Comparison of ENCODE assay signal across 18 cellular contexts in the genomic region with DNA sequence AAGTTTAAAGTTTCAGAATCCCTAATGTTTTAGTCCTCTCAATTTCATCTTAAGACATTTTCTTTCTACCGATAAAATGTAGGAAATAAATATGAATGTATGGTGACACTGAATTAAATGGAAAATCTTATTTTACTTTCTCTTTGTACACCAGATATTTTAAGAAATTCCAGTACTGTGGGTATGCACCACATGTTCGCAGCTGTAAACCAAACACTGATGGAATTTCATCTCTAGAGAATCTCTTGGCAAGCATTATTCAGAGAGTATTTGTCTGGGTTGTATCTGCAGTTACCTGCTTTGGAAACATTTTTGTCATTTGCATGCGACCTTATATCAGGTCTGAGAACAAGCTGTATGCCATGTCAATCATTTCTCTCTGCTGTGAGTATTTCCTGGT.
"Had no signal": no experiment of that assay in that cellular context is flagged by ENCODE, and none has a peak within 500 bp of the region (broad histone marks: within the 10 kb centered on the region; RNA-seq: fewer than 3 reads in every experiment).

No MANE protein-coding gene starts in this region.

- ATAC-seq: activated CD4-positive, alpha-beta T cell treated with anti-CD3 and anti-CD28 coated beads for 36 hours; activated CD8-positive, alpha-beta memory T cell treated with anti-CD3 and anti-CD28 coated beads, Interleukin-2, amount 10 ng/mL, durations not matched to agents 7 days and 5 days; body of pancreas; WTC11 had no signal

- H3K27me3 Mint-ChIP-seq: progenitor cell of endocrine pancreas had no signal

- H3K4me1 Mint-ChIP-seq: activated CD4-positive, alpha-beta memory T cell treated with anti-CD3 and anti-CD28 coated beads, Interleukin-2, amount 10 ng/mL, durations not matched to agents 7 days and 5 days; activated CD4-positive, alpha-beta T cell treated with anti-CD3 and anti-CD28 coated beads for 36 hours; activated CD8-positive, alpha-beta memory T cell treated with anti-CD3 and anti-CD28 coated beads, Interleukin-2, amount 10 ng/mL, durations not matched to agents 7 days and 5 days; activated naive CD8-positive, alpha-beta T cell treated with anti-CD3 and anti-CD28 coated beads for 36 hours had no signal

- H3K36me3 ChIP-seq: colonic mucosa, tibial artery had no signal

- H3K9me3 ChIP-seq: body of pancreas, colonic mucosa, tibial artery had no signal

- H3K27ac Mint-ChIP-seq: activated CD4-positive, alpha-beta memory T cell treated with anti-CD3 and anti-CD28 coated beads, Interleukin-2, amount 10 ng/mL, durations not matched to agents 7 days and 5 days; activated CD4-positive, alpha-beta T cell treated with anti-CD3 and anti-CD28 coated beads for 36 hours; activated CD8-positive, alpha-beta memory T cell treated with anti-CD3 and anti-CD28 coated beads, Interleukin-2, amount 10 ng/mL, durations not matched to agents 7 days and 5 days; activated naive CD8-positive, alpha-beta T cell treated with anti-CD3 and anti-CD28 coated beads for 36 hours; nephron; progenitor cell of endocrine pancreas; T-helper 2 cell treated with Interferon-gamma antibody and Interleukin-4, amounts not matched to agents 5 μg/mL and 100 μg/mL, for 36 hours; WTC11 had no signal

- H3K27me3 ChIP-seq: body of pancreas, colonic mucosa, tibial artery had no signal

- DNase-seq: activated CD4-positive, alpha-beta memory T cell treated with anti-CD3 and anti-CD28 coated beads, Interleukin-2, amount 10 ng/mL, durations not matched to agents 7 days and 5 days; activated CD4-positive, alpha-beta T cell treated with anti-CD3 and anti-CD28 coated beads for 36 hours; activated CD8-positive, alpha-beta memory T cell treated with anti-CD3 and anti-CD28 coated beads, Interleukin-2, amount 10 ng/mL, durations not matched to agents 7 days and 5 days; activated naive CD4-positive, alpha-beta T cell; activated naive CD8-positive, alpha-beta T cell treated with anti-CD3 and anti-CD28 coated beads for 36 hours; body of pancreas; colonic mucosa; erythroblast; mesendoderm; occipital lobe; stimulated activated CD4-positive, alpha-beta T cell treated with anti-CD3 and anti-CD28 coated beads, Interleukin-2, amount 100 ng/mL, for 24 hours; stimulated activated naive CD4-positive, alpha-beta T cell treated with Interleukin-2 at 50 U/mL for 16 hours; substantia nigra; tibial artery had no signal

- H3K9me3 Mint-ChIP-seq: activated CD4-positive, alpha-beta memory T cell treated with anti-CD3 and anti-CD28 coated beads, Interleukin-2, amount 10 ng/mL, durations not matched to agents 7 days and 5 days; activated naive CD8-positive, alpha-beta T cell treated with anti-CD3 and anti-CD28 coated beads for 36 hours; T-helper 2 cell treated with Interferon-gamma antibody and Interleukin-4, amounts not matched to agents 5 μg/mL and 100 μg/mL, for 36 hours had no signal

- H3K4me3 Mint-ChIP-seq: activated CD4-positive, alpha-beta memory T cell treated with anti-CD3 and anti-CD28 coated beads, Interleukin-2, amount 10 ng/mL, durations not matched to agents 7 days and 5 days; activated CD4-positive, alpha-beta T cell treated with anti-CD3 and anti-CD28 coated beads for 36 hours; activated CD8-positive, alpha-beta memory T cell treated with anti-CD3 and anti-CD28 coated beads, Interleukin-2, amount 10 ng/mL, durations not matched to agents 7 days and 5 days; activated naive CD8-positive, alpha-beta T cell treated with anti-CD3 and anti-CD28 coated beads for 36 hours; T-helper 2 cell treated with Interferon-gamma antibody and Interleukin-4, amounts not matched to agents 5 μg/mL and 100 μg/mL, for 36 hours; WTC11 had no signal

- H3K36me3 Mint-ChIP-seq: activated CD8-positive, alpha-beta memory T cell treated with anti-CD3 and anti-CD28 coated beads, Interleukin-2, amount 10 ng/mL, durations not matched to agents 7 days and 5 days; activated naive CD8-positive, alpha-beta T cell treated with anti-CD3 and anti-CD28 coated beads for 36 hours had no signal

- H3K27ac ChIP-seq: body of pancreas, colonic mucosa, tibial artery had no signal

- H3K4me3 ChIP-seq: body of pancreas, colonic mucosa, tibial artery had no signal

- H3K4me1 ChIP-seq: body of pancreas, colonic mucosa, tibial artery had no signal
